In the genomic region with DNA sequence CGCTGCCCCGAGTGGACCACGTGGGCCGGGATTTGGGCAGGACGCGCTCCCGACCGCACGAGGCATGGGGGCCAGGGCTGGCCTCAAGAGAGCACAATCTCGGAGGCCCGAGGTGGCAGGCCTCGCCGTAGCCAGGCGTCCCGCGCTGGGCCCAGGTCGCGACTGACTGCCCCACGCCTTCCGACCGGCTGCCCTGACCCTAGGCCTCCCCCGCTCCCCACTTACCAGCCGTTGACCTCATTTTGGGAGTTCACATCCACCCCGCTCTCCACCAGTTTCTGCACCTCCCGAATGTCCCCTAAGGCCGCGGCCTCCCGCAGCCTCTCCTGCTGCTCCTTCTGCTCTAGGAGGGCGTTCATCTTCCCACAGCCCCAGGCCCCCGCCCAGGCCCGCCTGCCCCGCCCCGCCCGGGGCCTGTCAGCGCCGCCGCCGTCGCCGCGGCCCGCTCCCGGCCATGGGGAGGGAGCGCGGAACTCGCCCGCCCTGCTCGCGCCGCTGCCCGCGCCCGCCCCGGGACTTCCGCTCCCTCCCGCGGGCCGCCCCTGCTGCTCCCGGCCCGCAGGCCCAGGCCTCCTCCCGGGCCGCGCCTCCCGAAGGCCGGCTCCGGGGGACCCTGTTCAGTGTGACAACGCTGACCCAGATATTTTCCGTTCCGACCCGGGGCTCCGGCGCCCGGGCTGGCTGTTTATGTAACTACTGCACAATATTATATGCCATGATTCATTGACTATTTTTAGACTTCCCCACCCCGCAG, we compare ENCODE assay signal across 8 cellular contexts. TPM values are rescaled to one million over a fixed set of nuclear protein-coding genes. Genes with fewer than 3 reads are reported as not detected.
A peak's percentile ranks its signal among the peaks of the same experiment; 100 is the strongest.
DNase-seq lines count a peak whose midpoint lies in the region; ATAC-seq lines count a peak whose summit lies in the region.

A gene with protein sequence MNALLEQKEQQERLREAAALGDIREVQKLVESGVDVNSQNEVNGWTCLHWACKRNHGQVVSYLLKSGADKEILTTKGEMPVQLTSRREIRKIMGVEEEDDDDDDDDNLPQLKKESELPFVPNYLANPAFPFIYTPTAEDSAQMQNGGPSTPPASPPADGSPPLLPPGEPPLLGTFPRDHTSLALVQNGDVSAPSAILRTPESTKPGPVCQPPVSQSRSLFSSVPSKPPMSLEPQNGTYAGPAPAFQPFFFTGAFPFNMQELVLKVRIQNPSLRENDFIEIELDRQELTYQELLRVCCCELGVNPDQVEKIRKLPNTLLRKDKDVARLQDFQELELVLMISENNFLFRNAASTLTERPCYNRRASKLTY (minus strand): TSS at position 619 of the 754 bp plus-strand sequence. CDS start 260 bp downstream, at position 359.

- H3K4me1 Mint-ChIP-seq in IgD-negative memory B cell: peaks cover 23 to 35% (median 23%) of the 10 kb centered on the region in 3 donors

- H3K27ac Mint-ChIP-seq in IgD-negative memory B cell: peak within 1 kb of the TSS; percentile 91 to 98 (median 98)

- no peaks in the 10 kb centered on the region for H3K9me3 Mint-ChIP-seq in IgD-negative memory B cell

- peak within 1 kb of the TSS; percentile 87 to 95 (median 93) for H3K4me3 Mint-ChIP-seq in IgD-negative memory B cell

- H3K27me3 Mint-ChIP-seq in IgD-negative memory B cell: no peaks in the 10 kb centered on the region

- H3K27ac ChIP-seq in epithelial cell of prostate: peak within 1 kb of the TSS; percentile 96

- peak; percentile 73 for ATAC-seq in GM21576 (IDR thresholded peaks at IDR 0.05; ENCODE audit: unreplicated experiment)

- peak; percentile 50 for DNase-seq in DMS114 treated with DMSO at 0.1 percent for 48 hours (lab: John Stamatoyannopoulos, UW; ENCODE audit: unreplicated experiment)
- DNase-seq in OCI-M1 (lab: John Stamatoyannopoulos, UW): peak; percentile 96
- peak; percentile 92 for DNase-seq in activated T-cell treated with anti-CD3 and anti-CD28 coated beads for 4 hours
- peak; percentile 45 for DNase-seq in epithelial cell of prostate (ENCODE audit: low read depth, low spot score)
- DNase-seq in mucosa of gallbladder (ENCODE audit: low spot score): peak; percentile 89
- peak; percentile 77 for DNase-seq in stimulated activated CD8-positive, alpha-beta memory T cell treated with anti-CD3 and anti-CD28 coated beads, Interleukin-4, amount 100 ng/mL, for 24 hours (ENCODE audit: low read depth)

- H3K36me3 Mint-ChIP-seq in IgD-negative memory B cell: peaks cover 4% of the 10 kb centered on the region

RNA-seq across cellular contexts. Expression of the gene that starts here (rescaled TPM):
- polyA plus RNA-seq in IgD-negative memory B cell: 4.5 TPM
- total RNA-seq in mucosa of gallbladder: 40.6 TPM

Comparison
In these comparisons a context has a peak if more than half of its experiments do, and no peak if none do; other contexts are left out.
1. Peak in every context shown above with its lines: DNase-seq, ATAC-seq and H3K27ac ChIP-seq.
2. DNase-seq: peak in every context shown above with its lines; median percentile 96 in OCI-M1; 92 in activated T-cell treated with anti-CD3 and anti-CD28 coated beads for 4 hours; 89 in mucosa of gallbladder; 77 in stimulated activated CD8-positive, alpha-beta memory T cell treated with anti-CD3 and anti-CD28 coated beads, Interleukin-4, amount 100 ng/mL, for 24 hours; 50 in DMS114 treated with DMSO at 0.1 percent for 48 hours; 45 in epithelial cell of prostate.